In the genomic region with DNA sequence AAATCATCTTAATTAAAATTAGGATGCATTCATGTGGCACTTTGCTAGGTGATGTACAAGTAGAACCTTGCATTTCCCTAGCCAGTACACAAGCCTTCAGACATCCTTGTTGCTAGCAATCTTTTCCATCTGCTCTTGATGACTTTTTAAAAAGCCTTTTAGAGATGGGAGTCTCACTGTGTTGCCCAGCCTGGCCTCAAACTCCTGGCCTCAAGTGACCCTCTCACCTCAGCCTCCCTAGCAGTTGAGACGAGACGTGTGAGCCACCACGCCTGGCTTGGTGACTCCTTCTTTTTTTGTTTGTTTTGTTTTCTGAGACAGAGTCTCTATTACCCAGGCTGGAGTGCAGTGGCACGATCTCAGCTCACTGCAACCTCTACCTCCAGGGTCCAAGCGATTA, we compare ENCODE assay signal across 1 cellular context.
TF ChIP-seq lines count a peak whose summit lies in the region.

No MANE protein-coding gene starts in this region.

TF ChIP-seq in GM12878, 131 proteins besides CTCF, POLR2A, EP300 and RAD21 (continued from another document):
- TF ChIP-seq SPI1 (IDR thresholded peaks at IDR 0.05; ENCODE audit: borderline replicate concordance, insufficient read depth, low read depth, low read length): no peak
- no peak for TF ChIP-seq SKIL (IDR thresholded peaks at IDR 0.05; ENCODE audit: low read depth, poor library complexity, severe bottlenecking)
- no peak for TF ChIP-seq HDAC2 (IDR thresholded peaks at IDR 0.05)
- no peak for TF ChIP-seq IRF4 (IDR thresholded peaks at IDR 0.05; ENCODE audit: low read depth, low read length)
TF ChIP-seq in GM12878: peak in this region for 0.
